In genomic region chr11:120372296-120372695, GRCh38 we compare ENCODE assay signal across 1 cellular context.
TF ChIP-seq lines count a peak whose summit lies in the region.

No MANE protein-coding gene starts in this region.

TF ChIP-seq in GM12878, 131 proteins besides CTCF, POLR2A, EP300 and RAD21:
- TF ChIP-seq TCF12 (IDR thresholded peaks at IDR 0.05; ENCODE audit: low read depth, low read length) (no peak), ZNF687 (IDR thresholded peaks at IDR 0.05) (no peak), EED (IDR thresholded peaks at IDR 0.05; ENCODE audit: low read depth) (no peak), IKZF2 (IDR thresholded peaks at IDR 0.05) (no peak), MEF2B (IDR thresholded peaks at IDR 0.05; ENCODE audit: partially characterized antibody, poor library complexity, severe bottlenecking) (no peak), CBX5 (IDR thresholded peaks at IDR 0.05; ENCODE audit: low read depth) (no peak)
